In the genomic region with DNA sequence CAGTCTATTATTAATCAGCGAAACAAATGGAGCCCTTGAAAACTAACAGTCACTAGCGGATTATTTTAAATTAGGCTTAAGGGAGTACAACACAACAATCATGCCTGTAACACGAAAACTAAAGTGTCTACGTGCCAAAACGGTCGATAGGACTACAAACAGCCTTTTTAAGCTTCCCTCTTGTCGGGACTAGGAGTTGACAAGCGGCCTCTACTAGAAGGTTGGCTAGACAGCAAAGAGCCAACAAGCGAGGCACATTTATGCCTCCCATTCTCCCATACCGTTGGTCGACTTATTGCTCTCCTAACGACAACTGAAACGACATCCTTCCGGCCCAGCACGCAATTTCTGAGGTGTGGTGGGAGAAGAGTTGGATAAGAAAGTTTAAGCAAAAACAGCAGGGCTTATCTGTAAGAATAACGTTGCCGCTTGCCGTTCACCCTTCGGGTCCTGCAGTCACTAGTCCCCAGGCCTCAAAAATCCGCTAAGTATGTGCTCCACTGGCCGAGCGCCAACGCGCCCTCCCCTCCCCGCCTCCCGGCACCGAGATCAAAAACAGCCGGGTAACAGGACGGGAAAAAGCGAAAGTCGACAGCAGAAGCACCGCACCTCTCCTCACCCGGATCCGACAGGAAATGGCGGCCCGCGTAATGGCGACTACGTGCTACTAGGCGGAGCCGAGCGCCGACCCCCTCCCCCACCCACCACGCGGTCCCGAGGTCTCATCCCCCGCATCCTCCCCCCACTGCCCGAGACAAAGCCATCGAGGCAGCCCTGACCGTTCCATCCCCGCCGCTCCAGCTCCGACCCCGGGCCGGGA, we compare ENCODE assay signal across 8 cellular contexts. TPM values are rescaled to one million over a fixed set of nuclear protein-coding genes. Genes with fewer than 3 reads are reported as not detected.
DNase-seq lines count a peak whose midpoint lies in the region; ATAC-seq and TF ChIP-seq lines count a peak whose summit lies in the region.

No MANE protein-coding gene starts in this region.

- peak overlapping the region; percentile 95 for H3K4me2 ChIP-seq in neural progenitor cell

- no peaks in the 10 kb centered on the region for H3K9me3 Mint-ChIP-seq in neural progenitor cell
- no peaks in the 10 kb centered on the region for H3K9me3 Mint-ChIP-seq in stimulated activated naive CD8-positive, alpha-beta T cell treated with anti-CD3 and anti-CD28 coated beads, Interleukin-15, amount 100 ng/mL, for 72 hours

- H3K27ac Mint-ChIP-seq in neural progenitor cell, result peak overlapping the region; percentile 92
- H3K27ac Mint-ChIP-seq in stimulated activated naive CD8-positive, alpha-beta T cell treated with anti-CD3 and anti-CD28 coated beads, Interleukin-15, amount 100 ng/mL, for 72 hours, result peak overlapping the region; percentile 97 to 100

- H3K9ac ChIP-seq in neural progenitor cell, result peak overlapping the region; percentile 99

- H3K27ac ChIP-seq in SJSA1, result peak overlapping the region; percentile 99
- H3K27ac ChIP-seq in foreskin keratinocyte, result peak overlapping the region; percentile 98
- peak overlapping the region; percentile 98 for H3K27ac ChIP-seq in neural progenitor cell

- H3K4me1 ChIP-seq in SJSA1 (replicated peaks) (peaks cover 13% of the 10 kb centered on the region), foreskin keratinocyte (peaks cover 18% of the 10 kb centered on the region), neural progenitor cell (peaks cover 36% of the 10 kb centered on the region)

- H3K4me3 Mint-ChIP-seq in neural progenitor cell, result peak overlapping the region; percentile 97
- H3K4me3 Mint-ChIP-seq in stimulated activated naive CD8-positive, alpha-beta T cell treated with anti-CD3 and anti-CD28 coated beads, Interleukin-15, amount 100 ng/mL, for 72 hours, result peak overlapping the region; percentile 84 to 97

- H4K20me1 ChIP-seq in neural progenitor cell (ENCODE audit: low read depth), result peaks cover 68% of the 10 kb centered on the region

- H3K79me2 ChIP-seq in neural progenitor cell (ENCODE audit: low read depth), result peaks cover 94% of the 10 kb centered on the region

- peak; percentile 86 for DNase-seq in Ammon's horn (ENCODE audit: low spot score)
- DNase-seq in KBM-7, result peak; percentile 72
- peak; percentile 69 to 91 for DNase-seq in SJSA1 (ENCODE audit: low read depth in 1 of 2, low spot score in 2 of 2)
- DNase-seq in activated naive CD4-positive, alpha-beta T cell (lab: John Stamatoyannopoulos, UW), result peak; percentile 72 to 85 (median 80)
- peak; percentile 27 to 52 for DNase-seq in foreskin keratinocyte
- peak; percentile 90 for DNase-seq in neural progenitor cell (ENCODE audit: low spot score)
- peak; percentile 82 to 89 for DNase-seq in stimulated activated naive CD8-positive, alpha-beta T cell treated with anti-CD3 and anti-CD28 coated beads, Interleukin-15, amount 100 ng/mL, for 72 hours

- in situ Hi-C loops in KBM-7 (cut with MboI; ENCODE audit: low pct_unique_long_range_greater_than_20kb, low sequenced_read_pairs), result no loop called here

- H3K36me3 ChIP-seq in SJSA1 (peaks cover 73% of the 10 kb centered on the region), neural progenitor cell (peaks cover 37% of the 10 kb centered on the region)

- H3K9me3 ChIP-seq in SJSA1 (replicated peaks), result no peaks in the 10 kb centered on the region
- no peaks in the 10 kb centered on the region for H3K9me3 ChIP-seq in neural progenitor cell (ENCODE audit: low read depth)

- peaks cover 44% of the 10 kb centered on the region for H3K4me1 Mint-ChIP-seq in neural progenitor cell
- peaks cover 53% of the 10 kb centered on the region for H3K4me1 Mint-ChIP-seq in stimulated activated naive CD8-positive, alpha-beta T cell treated with anti-CD3 and anti-CD28 coated beads, Interleukin-15, amount 100 ng/mL, for 72 hours

- TF ChIP-seq CTCF in foreskin keratinocyte (conservative IDR thresholded peaks at IDR 0.05), result no peak
- TF ChIP-seq CTCF in neural progenitor cell (IDR thresholded peaks at IDR 0.05), result no peak

- H3K4me3 ChIP-seq in SJSA1, result peak overlapping the region; percentile 92
- H3K4me3 ChIP-seq in neural progenitor cell, result peak overlapping the region; percentile 94

- no peaks in the 10 kb centered on the region for H3K27me3 ChIP-seq in SJSA1 (replicated peaks)
- no peaks in the 10 kb centered on the region for H3K27me3 ChIP-seq in foreskin keratinocyte
- no peaks in the 10 kb centered on the region for H3K27me3 ChIP-seq in neural progenitor cell

- peaks cover 38% of the 10 kb centered on the region for H3K36me3 Mint-ChIP-seq in neural progenitor cell

- ATAC-seq in GM19395 (IDR thresholded peaks at IDR 0.05; ENCODE audit: unreplicated experiment) (peak; percentile 25), foreskin keratinocyte (peak; percentile 47)
- ATAC-seq in stimulated activated naive CD8-positive, alpha-beta T cell treated with anti-CD3 and anti-CD28 coated beads, Interleukin-15, amount 100 ng/mL, for 72 hours, result peak; percentile 71

- H3K27me3 Mint-ChIP-seq in neural progenitor cell (ENCODE audit: insufficient read depth, low read depth), result peaks cover 13% of the 10 kb centered on the region
- H3K27me3 Mint-ChIP-seq in stimulated activated naive CD8-positive, alpha-beta T cell treated with anti-CD3 and anti-CD28 coated beads, Interleukin-15, amount 100 ng/mL, for 72 hours, result no peaks in the 10 kb centered on the region

- no peak overlapping the region for H2AFZ ChIP-seq in neural progenitor cell (replicated peaks)

- peaks cover 36% of the 10 kb centered on the region for H3F3A ChIP-seq in neural progenitor cell (ENCODE audit: low read depth)

RNA-seq across cellular contexts. Expression of gene HNRNPK, which starts 0.8 kb away (rescaled TPM):
- total RNA-seq in SJSA1 (2014; rRNA removed; shearing (Covaris generic)), result 473 and 646 TPM in 2 replicates
- total RNA-seq in foreskin keratinocyte (519 and 525 TPM in 2 replicates), neural progenitor cell (ENCODE audit: low replicate concordance) (1,112 and 1,406 TPM in 2 replicates)
- polyA plus RNA-seq in foreskin keratinocyte, result 334 and 399 TPM in 2 replicates

RNA-seq across cellular contexts. Expression of gene RMI1, which starts 1.4 kb away (rescaled TPM):
- total RNA-seq in SJSA1 (2014; rRNA removed; shearing (Covaris generic)), result 1.9 and 6.6 TPM in 2 replicates
- total RNA-seq in foreskin keratinocyte, result 14.4 and 16.4 TPM in 2 replicates
- 4.0 and 5.7 TPM in 2 replicates for polyA plus RNA-seq in foreskin keratinocyte
- total RNA-seq in neural progenitor cell (ENCODE audit: low replicate concordance), result 22.9 and 35.7 TPM in 2 replicates

RNA-seq across cellular contexts. Expression of gene KIF27, which starts 58.0 kb away (rescaled TPM):
- 0.34 and 1.2 TPM in 2 replicates for total RNA-seq in SJSA1 (2014; rRNA removed; shearing (Covaris generic))
- total RNA-seq in foreskin keratinocyte (2.8 and 3.9 TPM in 2 replicates), neural progenitor cell (ENCODE audit: low replicate concordance) (13.0 and 16.4 TPM in 2 replicates)
- 0.26 and 0.77 TPM in 2 replicates for polyA plus RNA-seq in foreskin keratinocyte

Comparison
In these comparisons a context has a peak if more than half of its experiments do, and no peak if none do; other contexts are left out.
1. Peak in every context shown above with its lines: DNase-seq, ATAC-seq, H3K4me3 ChIP-seq and H3K27ac ChIP-seq.
2. DNase-seq: peak in every context shown above with its lines; median percentile 90 in neural progenitor cell; 86 in Ammon's horn; 86 in stimulated activated naive CD8-positive, alpha-beta T cell treated with anti-CD3 and anti-CD28 coated beads, Interleukin-15, amount 100 ng/mL, for 72 hours; 80 in SJSA1; 80 in activated naive CD4-positive, alpha-beta T cell; 72 in KBM-7; 40 in foreskin keratinocyte.